In the genomic region with DNA sequence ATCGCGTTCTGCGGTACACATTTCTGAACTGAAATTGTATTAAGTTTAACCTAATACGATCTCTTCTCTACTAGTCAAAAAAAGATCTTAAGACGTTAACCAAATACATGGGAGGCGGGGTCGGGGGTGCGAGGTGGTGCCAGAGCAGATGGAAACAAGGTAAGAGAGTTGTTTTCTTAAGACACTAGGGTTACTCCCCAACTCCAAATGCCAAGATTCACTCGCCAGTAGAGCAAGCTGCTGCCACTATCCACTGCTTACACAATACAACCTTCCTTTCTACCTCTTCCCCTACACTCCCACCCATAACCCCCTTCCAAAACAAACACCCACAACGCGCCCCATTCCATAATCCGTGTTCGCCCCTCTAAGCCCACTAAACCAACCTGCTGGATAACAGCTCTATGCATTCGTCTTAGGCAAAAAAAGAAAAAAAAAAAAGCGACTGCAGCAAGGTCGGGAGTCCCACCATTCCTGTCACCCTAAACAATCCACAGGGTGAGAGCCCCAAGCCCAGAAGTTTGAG, we compare ENCODE assay signal across 8 cellular contexts. TPM values are rescaled to one million over a fixed set of nuclear protein-coding genes. Genes with fewer than 3 reads are reported as not detected.
DNase-seq lines count a peak whose midpoint lies in the region; ATAC-seq, FAIRE-seq and TF ChIP-seq lines count a peak whose summit lies in the region.

No MANE protein-coding gene starts in this region.

- peaks cover under 1% of the 10 kb centered on the region for H3K27me3 Mint-ChIP-seq in Caco-2 (ENCODE audit: insufficient read depth, unreplicated experiment)
- peaks cover 50% of the 10 kb centered on the region for H3K27me3 Mint-ChIP-seq in activated T-helper 1 cell treated with anti-CD3 and anti-CD28 coated beads, Interleukin-12 subunit alpha, Interleukin-12 subunit beta, Interleukin-2, Interleukin-4 antibody, amounts not matched to agents 30 ng/mL and 10 ng/mL and 1 ng/mL, durations not matched to agents 14 hours and 24 hours and 36 hours (ENCODE audit: insufficient read depth)

- no peaks in the 10 kb centered on the region for H3K9me3 ChIP-seq in Caco-2
- H3K9me3 ChIP-seq in HUES64 (ENCODE audit: insufficient read depth, low read depth, low read length), result no peaks in the 10 kb centered on the region

- H3K4me3 Mint-ChIP-seq in Caco-2 (ENCODE audit: unreplicated experiment), result peak overlapping the region; percentile 97
- peak overlapping the region; percentile 98 for H3K4me3 Mint-ChIP-seq in activated T-helper 1 cell treated with anti-CD3 and anti-CD28 coated beads, Interleukin-12 subunit alpha, Interleukin-12 subunit beta, Interleukin-2, Interleukin-4 antibody, amounts not matched to agents 30 ng/mL and 10 ng/mL and 1 ng/mL, durations not matched to agents 14 hours and 24 hours and 36 hours

- no TSS peak for BruUV-seq in Caco-2 (replicated peaks; lab: Mats Ljungman, UMichigan)

- 9% methylated on average over 11 of the region's 16 CpGs for WGBS in HUES64

- H3K27me3 ChIP-seq in Caco-2 (replicated peaks; ENCODE audit: control insufficient read depth, insufficient read depth, low read length) (no peaks in the 10 kb centered on the region), HUES64 (ENCODE audit: insufficient read depth, low read length) (peaks cover 28% of the 10 kb centered on the region), rectal smooth muscle tissue (ENCODE audit: control insufficient read depth, insufficient read depth, low read length) (no peaks in the 10 kb centered on the region)

- CTCF ChIA-PET in Caco-2 (lab: Charles Lee), result interaction anchor here (0.6 kb wide), 1 partner anchor 203 kb away, joined by 3 read pairs; no protein-coding TSS in a partner anchor

- no peak for DNase-seq in Caco-2
- DNase-seq in activated T-helper 1 cell treated with anti-CD3 and anti-CD28 coated beads, Interleukin-12 subunit alpha, Interleukin-12 subunit beta, Interleukin-2, Interleukin-4 antibody, amounts not matched to agents 30 ng/mL and 10 ng/mL and 1 ng/mL, durations not matched to agents 14 hours and 24 hours and 36 hours (ENCODE audit: low spot score), result no peak
- DNase-seq in glomerular visceral epithelial cell (ENCODE audit: extremely low spot score), result peak; percentile 9
- no peak for DNase-seq in SHP77 treated with DMSO at 0.1 percent for 48 hours (lab: John Stamatoyannopoulos, UW)
- DNase-seq in H54 (ENCODE audit: insufficient read length, low spot score), result no peak

- peak overlapping the region; percentile 87 for H3K27ac Mint-ChIP-seq in Caco-2 (ENCODE audit: unreplicated experiment)
- H3K27ac Mint-ChIP-seq in activated T-helper 1 cell treated with anti-CD3 and anti-CD28 coated beads, Interleukin-12 subunit alpha, Interleukin-12 subunit beta, Interleukin-2, Interleukin-4 antibody, amounts not matched to agents 30 ng/mL and 10 ng/mL and 1 ng/mL, durations not matched to agents 14 hours and 24 hours and 36 hours, result peak overlapping the region; percentile 93

- H3K4me1 Mint-ChIP-seq in Caco-2 (ENCODE audit: low read depth, unreplicated experiment), result peaks cover 9% of the 10 kb centered on the region
- H3K4me1 Mint-ChIP-seq in activated T-helper 1 cell treated with anti-CD3 and anti-CD28 coated beads, Interleukin-12 subunit alpha, Interleukin-12 subunit beta, Interleukin-2, Interleukin-4 antibody, amounts not matched to agents 30 ng/mL and 10 ng/mL and 1 ng/mL, durations not matched to agents 14 hours and 24 hours and 36 hours (ENCODE audit: low read depth), result peaks cover 26% of the 10 kb centered on the region

- H3K27ac ChIP-seq in HUES64 (ENCODE audit: low read depth, low read length) (no peak overlapping the region), rectal smooth muscle tissue (ENCODE audit: low read depth, low read length) (peak overlapping the region; percentile 94)

- H3K4me3 ChIP-seq in Caco-2 (ENCODE audit: low read depth, low read length) (peak overlapping the region; percentile 80), HUES64 (ENCODE audit: low read length) (peak overlapping the region; percentile 92), rectal smooth muscle tissue (ENCODE audit: low read length) (peak overlapping the region; percentile 93)

- H3K36me3 ChIP-seq in Caco-2 (ENCODE audit: control insufficient read depth, insufficient read depth, low read length) (no peaks in the 10 kb centered on the region), HUES64 (ENCODE audit: insufficient read depth, low read length) (no peaks in the 10 kb centered on the region), rectal smooth muscle tissue (ENCODE audit: control insufficient read depth, insufficient read depth, low read length) (no peaks in the 10 kb centered on the region)

- no peak for TF ChIP-seq CTCF in Caco-2 (IDR thresholded peaks at IDR 0.05; ENCODE audit: insufficient read depth in 1 of 2, low read depth in 1 of 2, low read length in 1 of 2, severe bottlenecking in 1 of 2, unreplicated experiment in 1 of 2)

- intact Hi-C loops in Caco-2 (cut with micrococcal nuclease; ENCODE audit: unreplicated experiment), result loop anchor here (2.0 to 5.0 kb wide), 3 partner anchors 47 to 443 kb away; partner anchors contain the start of genes DCAF16, LAP3 and NCAPG
- intact Hi-C loops in activated T-helper 1 cell treated with anti-CD3 and anti-CD28 coated beads, Interleukin-12 subunit alpha, Interleukin-12 subunit beta, Interleukin-2, Interleukin-4 antibody, amounts not matched to agents 30 ng/mL and 10 ng/mL and 1 ng/mL, durations not matched to agents 14 hours and 24 hours and 36 hours (cut with micrococcal nuclease), result loop anchor here (2.0 to 10.0 kb wide), 5 partner anchors 13 to 1795 kb away; partner anchors contain the start of gene TAPT1

- H3K4me1 ChIP-seq in Caco-2 (no peaks in the 10 kb centered on the region), HUES64 (ENCODE audit: insufficient read depth, low read length) (peaks cover 9% of the 10 kb centered on the region; the same call in 1 of the 2 replicates), rectal smooth muscle tissue (ENCODE audit: control insufficient read depth, insufficient read depth, low read length) (peaks cover 7% of the 10 kb centered on the region)

- peaks cover 11% of the 10 kb centered on the region for H3K36me3 Mint-ChIP-seq in Caco-2 (ENCODE audit: insufficient read depth, unreplicated experiment)
- H3K36me3 Mint-ChIP-seq in activated T-helper 1 cell treated with anti-CD3 and anti-CD28 coated beads, Interleukin-12 subunit alpha, Interleukin-12 subunit beta, Interleukin-2, Interleukin-4 antibody, amounts not matched to agents 30 ng/mL and 10 ng/mL and 1 ng/mL, durations not matched to agents 14 hours and 24 hours and 36 hours (ENCODE audit: low read depth), result peaks cover 3% of the 10 kb centered on the region

- no peak for FAIRE-seq in H54 (lab: Jason Lieb, UNC)

- POLR2A ChIA-PET in Caco-2 (lab: Charles Lee), result interaction anchor here (0.6 kb wide), 1 partner anchor 489 kb away, joined by 5 read pairs; no protein-coding TSS in a partner anchor

- peak overlapping the region; percentile 37 for H3K9ac ChIP-seq in HUES64 (ENCODE audit: low read depth, low read length)
- peak overlapping the region; percentile 27 for H3K9ac ChIP-seq in rectal smooth muscle tissue (ENCODE audit: low read length)

- TF ChIP-seq POLR2A in H54 (IDR thresholded peaks at IDR 0.05; ENCODE audit: low read depth, low read length), result no peak

- ATAC-seq in HG03469 (IDR thresholded peaks at IDR 0.05; ENCODE audit: unreplicated experiment), result no peak

- no peaks in the 10 kb centered on the region for H3K9me3 Mint-ChIP-seq in Caco-2 (ENCODE audit: unreplicated experiment)
- H3K9me3 Mint-ChIP-seq in activated T-helper 1 cell treated with anti-CD3 and anti-CD28 coated beads, Interleukin-12 subunit alpha, Interleukin-12 subunit beta, Interleukin-2, Interleukin-4 antibody, amounts not matched to agents 30 ng/mL and 10 ng/mL and 1 ng/mL, durations not matched to agents 14 hours and 24 hours and 36 hours, result no peaks in the 10 kb centered on the region

RNA-seq across cellular contexts. Expression of gene LCORL, which starts 1.3 kb away (rescaled TPM):
- total RNA-seq in Caco-2 (2022), result 9.3 and 11.3 TPM in 2 replicates
- polyA plus RNA-seq in HUES64 (2013, experiment 1 of 2), result 8.4 TPM
- 15.7 TPM for polyA plus RNA-seq in HUES64 (2013, experiment 2 of 2)
- total RNA-seq in activated T-helper 1 cell treated with anti-CD3 and anti-CD28 coated beads, Interleukin-12 subunit alpha, Interleukin-12 subunit beta, Interleukin-2, Interleukin-4 antibody, amounts not matched to agents 30 ng/mL and 10 ng/mL and 1 ng/mL, durations not matched to agents 14 hours and 24 hours and 36 hours, result 8.7 TPM in 2 replicates
